In genomic region chr3:72977060-72977459, GRCh38 we compare ENCODE assay signal across 9 cellular contexts. TPM values are rescaled to one million over a fixed set of nuclear protein-coding genes. Genes with fewer than 3 reads are reported as not detected.
DNase-seq lines count a peak whose midpoint lies in the region; ATAC-seq and TF ChIP-seq lines count a peak whose summit lies in the region.
"Had no signal": no experiment of that assay in that cellular context is flagged by ENCODE, and none has a peak within 500 bp of the region (broad histone marks: within the 10 kb centered on the region; RNA-seq: fewer than 3 reads in every experiment).

No MANE protein-coding gene starts in this region.

- no TSS peak for BruUV-seq in A673 (replicated peaks; lab: Mats Ljungman, UMichigan)

- POLR2A ChIA-PET in A673 (lab: Charles Lee; ENCODE audit: low non-redundant PET): no interaction called here

- no peaks in the 10 kb centered on the region for H3K4me1 ChIP-seq in A673 (ENCODE audit: insufficient read depth, low read length, poor library complexity, severe bottlenecking)
- H3K4me1 ChIP-seq: sigmoid colon had no signal

- ATAC-seq in GM18909 (IDR thresholded peaks at IDR 0.05; ENCODE audit: poor library complexity, unreplicated experiment) (peak; percentile 52), HG03457 (IDR thresholded peaks at IDR 0.05; ENCODE audit: unreplicated experiment) (peak; percentile 35), HG03108 (IDR thresholded peaks at IDR 0.05; ENCODE audit: unreplicated experiment) (no peak)

- CTCF ChIA-PET in A673 (lab: Charles Lee): no interaction called here

- H3K36me3 ChIP-seq in A673 (ENCODE audit: insufficient read depth, low read length, poor library complexity, severe bottlenecking) (no peaks in the 10 kb centered on the region), brain microvascular endothelial cell (replicated peaks) (no peaks in the 10 kb centered on the region), H7 (replicated peaks; ENCODE audit: control insufficient read depth, insufficient read depth, low read length) (no peaks in the 10 kb centered on the region)
- H3K36me3 ChIP-seq: sigmoid colon had no signal

- TF ChIP-seq CTCF in A673 (conservative IDR thresholded peaks at IDR 0.05; ENCODE audit: low read depth, low read length): 0 out of 2 replicates have a peak, but pooled peaks have one; percentile 8
- no peak for TF ChIP-seq CTCF in brain microvascular endothelial cell (IDR thresholded peaks at IDR 0.05; ENCODE audit: low read depth, low read length, missing control alignments)

- intact Hi-C loops in A673 (cut with micrococcal nuclease; ENCODE audit: unreplicated experiment): no loop called here

- H3K27ac ChIP-seq in A673 (ENCODE audit: low read depth, low read length, poor library complexity, severe bottlenecking): no peak overlapping the region
- H3K27ac ChIP-seq in brain microvascular endothelial cell: peak overlapping the region; percentile 30
- H3K27ac ChIP-seq: sigmoid colon had no signal

- H3K4me3 ChIP-seq in A673 (ENCODE audit: low read depth, low read length, poor library complexity, severe bottlenecking) (no peak overlapping the region), brain microvascular endothelial cell (ENCODE audit: low read depth, low read length) (no peak overlapping the region), H7 (ENCODE audit: insufficient read depth, low read depth, low read length) (no peak overlapping the region)
- H3K4me3 ChIP-seq: sigmoid colon had no signal

- no peaks in the 10 kb centered on the region for H3K9me3 ChIP-seq in A673 (ENCODE audit: low read depth, low read length, poor library complexity, severe bottlenecking)
- H3K9me3 ChIP-seq: sigmoid colon had no signal

- no peak for DNase-seq in A673 (ENCODE audit: low spot score)
- no peak for DNase-seq in brain microvascular endothelial cell
- DNase-seq in inferior parietal cortex (ENCODE audit: extremely low spot score): no peak
- DNase-seq in cortex of kidney (lab: John Stamatoyannopoulos, UW): no peak
- no peak for DNase-seq in H7
- DNase-seq: sigmoid colon had no signal

- H3K27me3 ChIP-seq in A673 (replicated peaks; ENCODE audit: insufficient read depth, low read depth, low read length, poor library complexity) (no peaks in the 10 kb centered on the region), brain microvascular endothelial cell (replicated peaks) (no peaks in the 10 kb centered on the region), H7 (ENCODE audit: control insufficient read depth, insufficient read depth, low read length) (no peaks in the 10 kb centered on the region)
- H3K27me3 ChIP-seq: sigmoid colon had no signal

- in situ Hi-C loops in brain microvascular endothelial cell (cut with HindIII; ENCODE audit: low pct_ligation_motif_present, low sequenced_read_pairs): no loop called here

RNA-seq across cellular contexts. Expression of gene PPP4R2, which starts 19.6 kb away (rescaled TPM):
- total RNA-seq in A673 (2021): 41.4 and 51.0 TPM in 2 replicates
- 54.1 and 63.2 TPM in 2 replicates for total RNA-seq in H7 (2014; rRNA removed; shearing (Covaris generic))
